Comparison of ENCODE assay signal across 2 cellular contexts in genomic region chr11:102467853-102468580, GRCh38.
TF ChIP-seq lines count a peak whose summit lies in the region.

No MANE protein-coding gene starts in this region.

TF ChIP-seq in HCT116, 20 proteins besides CTCF, POLR2A, EP300 and RAD21:
- TF ChIP-seq FOSL1 (IDR thresholded peaks at IDR 0.05; ENCODE audit: low read depth), result no peak
- TF ChIP-seq TCF7L2 (IDR thresholded peaks at IDR 0.05; ENCODE audit: borderline replicate concordance, extremely low read depth, insufficient read depth, insufficient read length), result no peak
- no peak for TF ChIP-seq ELF1 (IDR thresholded peaks at IDR 0.05; ENCODE audit: borderline replicate concordance, low read depth)
- no peak for TF ChIP-seq EGR1 (IDR thresholded peaks at IDR 0.05; ENCODE audit: low read depth)
- no peak for TF ChIP-seq ZFX (IDR thresholded peaks at IDR 0.05)
- no peak for TF ChIP-seq ZNF274 (IDR thresholded peaks at IDR 0.05; ENCODE audit: low read depth, low read length)
- TF ChIP-seq SP1 (IDR thresholded peaks at IDR 0.05; ENCODE audit: low read depth), result no peak
- TF ChIP-seq JUND (IDR thresholded peaks at IDR 0.05), result no peak
- no peak for TF ChIP-seq SIN3A (IDR thresholded peaks at IDR 0.05; ENCODE audit: low read depth)
- TF ChIP-seq SRF (IDR thresholded peaks at IDR 0.05; ENCODE audit: low read depth), result no peak
- TF ChIP-seq MAX (IDR thresholded peaks at IDR 0.05), result no peak
- TF ChIP-seq CBX3 (IDR thresholded peaks at IDR 0.05; ENCODE audit: low read depth), result no peak
- TF ChIP-seq REST (IDR thresholded peaks at IDR 0.05; ENCODE audit: low read depth), result no peak
- no peak for TF ChIP-seq CEBPB (IDR thresholded peaks at IDR 0.05; ENCODE audit: low read depth)
- TF ChIP-seq ZBTB33 (IDR thresholded peaks at IDR 0.05; ENCODE audit: extremely low read depth, insufficient replicate concordance, low read length), result no peak
- no peak for TF ChIP-seq YY1 (IDR thresholded peaks at IDR 0.05; ENCODE audit: extremely low read depth, insufficient replicate concordance, low read depth, low read length)
TF ChIP-seq in HCT116: peak in this region for 0.

TF ChIP-seq in K562, 482 proteins besides CTCF, POLR2A, EP300 and RAD21:
- no peak for TF ChIP-seq MLX (CRISPR knock-in tag; conservative IDR thresholded peaks at IDR 0.05)
- TF ChIP-seq FOXO4 (CRISPR knock-in tag; IDR thresholded peaks at IDR 0.05), result no peak
